In the genomic region with DNA sequence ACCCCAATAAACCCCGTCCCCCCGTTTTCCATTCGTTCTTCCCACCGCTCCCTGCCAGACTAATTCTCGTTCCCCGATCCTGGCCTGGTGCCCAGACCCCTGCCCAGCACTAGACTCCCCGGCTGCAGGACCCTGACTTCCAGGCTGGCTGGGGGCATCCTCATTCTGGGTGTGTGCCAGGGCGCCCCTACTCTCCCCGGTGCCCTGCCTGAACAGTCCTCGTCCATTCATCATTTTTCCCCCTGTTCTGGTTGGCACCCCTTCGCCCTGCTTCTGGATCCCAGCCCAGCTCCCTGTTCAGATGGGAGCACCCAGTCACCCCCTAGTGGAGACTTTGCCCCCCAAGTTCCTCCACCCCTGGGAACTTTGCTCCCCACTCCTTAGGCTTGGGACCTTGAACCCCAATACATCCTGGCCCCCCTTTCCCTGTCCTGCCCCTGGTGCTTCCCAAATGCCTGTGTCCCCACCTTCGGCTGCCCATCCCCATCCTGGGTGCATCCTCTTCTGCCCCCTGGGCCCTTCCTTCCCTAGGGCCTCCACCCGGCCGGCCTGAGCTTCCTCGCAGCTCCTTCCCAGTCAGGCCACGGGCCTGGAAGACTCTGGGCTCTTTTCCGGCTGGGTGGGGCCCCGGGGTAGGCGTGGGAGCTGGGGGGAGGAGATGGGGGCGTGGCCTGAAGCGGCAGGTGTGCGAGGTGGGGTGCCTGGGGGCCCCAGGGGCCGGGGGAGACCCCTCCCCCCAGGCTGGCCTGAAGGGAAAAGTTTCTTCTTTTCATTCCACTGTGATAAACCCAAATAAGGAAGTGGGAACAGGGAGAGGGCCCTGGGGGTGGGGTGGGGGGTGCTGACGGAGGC, we compare ENCODE assay signal across 1 cellular context.
TF ChIP-seq lines count a peak whose summit lies in the region.

No MANE protein-coding gene starts in this region.

TF ChIP-seq in H1, 55 proteins besides CTCF, POLR2A, EP300 and RAD21:
- TF ChIP-seq JUND (IDR thresholded peaks at IDR 0.05; ENCODE audit: low read length) (no peak), CBX8 (IDR thresholded peaks at IDR 0.05; ENCODE audit: borderline replicate concordance, low read depth, low read length) (no peak), BACH1 (IDR thresholded peaks at IDR 0.05; ENCODE audit: low read length) (no peak), KDM4A (IDR thresholded peaks at IDR 0.05; ENCODE audit: low read depth, low read length, severe bottlenecking) (peak; percentile 21), GABPA (IDR thresholded peaks at IDR 0.05; ENCODE audit: borderline replicate concordance, insufficient read depth, low read length) (no peak), RXRA (IDR thresholded peaks at IDR 0.05; ENCODE audit: insufficient read depth, low read depth, low read length) (no peak), ASH2L (IDR thresholded peaks at IDR 0.05; ENCODE audit: low read length) (no peak), SIRT6 (IDR thresholded peaks at IDR 0.05; ENCODE audit: low read length) (no peak), FOSL1 (IDR thresholded peaks at IDR 0.05; ENCODE audit: insufficient read depth, low read depth, low read length) (no peak), BRCA1 (IDR thresholded peaks at IDR 0.05; ENCODE audit: low read depth, low read length) (no peak), SP1 (IDR thresholded peaks at IDR 0.05; ENCODE audit: low read depth, low read length) (no peak), SP4 (IDR thresholded peaks at IDR 0.05; ENCODE audit: low read length) (no peak), TAF7 (optimal IDR thresholded peaks at IDR 0.05; ENCODE audit: borderline replicate concordance, low read depth, low read length) (peak; percentile 62), ZNF274 (IDR thresholded peaks at IDR 0.05; ENCODE audit: borderline replicate concordance, extremely low read depth, low read length) (no peak), CREB1 (IDR thresholded peaks at IDR 0.05) (no peak), TCF12 (IDR thresholded peaks at IDR 0.05; ENCODE audit: low read depth, low read length) (0 out of 2 replicates have a peak, but pooled peaks have one; percentile 41), POLR2AphosphoS5 (IDR thresholded peaks at IDR 0.05; ENCODE audit: low read depth, low read length) (no peak), NANOG (IDR thresholded peaks at IDR 0.05; ENCODE audit: insufficient read depth, low read depth, low read length, poor library complexity, severe bottlenecking) (no peak), TEAD4 (IDR thresholded peaks at IDR 0.05; ENCODE audit: low read depth, low read length) (no peak), CBX5 (IDR thresholded peaks at IDR 0.05; ENCODE audit: low read depth, low read length) (no peak), PHF8 (conservative IDR thresholded peaks at IDR 0.05; ENCODE audit: low read depth, low read length) (0 out of 2 replicates have a peak, but pooled peaks have one; percentile 12), SUZ12 (IDR thresholded peaks at IDR 0.05; ENCODE audit: low read length) (no peak), TAF1 (IDR thresholded peaks at IDR 0.05; ENCODE audit: low read depth, low read length) (no peak), BCL11A (IDR thresholded peaks at IDR 0.05; ENCODE audit: low read depth in 2 of 2, low read length in 2 of 2) (no peak), RFX5 (IDR thresholded peaks at IDR 0.05; ENCODE audit: borderline replicate concordance, low read depth, low read length) (no peak), EGR1 (IDR thresholded peaks at IDR 0.05; ENCODE audit: borderline replicate concordance, low read depth, low read length) (no peak), SP2 (IDR thresholded peaks at IDR 0.05; ENCODE audit: low read length) (no peak), CTBP2 (IDR thresholded peaks at IDR 0.05; ENCODE audit: borderline replicate concordance, insufficient read depth, insufficient read length, low read length) (no peak), GTF2F1 (IDR thresholded peaks at IDR 0.05; ENCODE audit: borderline replicate concordance, low read depth, low read length) (no peak), SAP30 (IDR thresholded peaks at IDR 0.05; ENCODE audit: insufficient read depth, insufficient replicate concordance, low read length) (peak; percentile 55), EZH2 (IDR thresholded peaks at IDR 0.05; ENCODE audit: low read depth, low read length, severe bottlenecking) (no peak), HDAC6 (IDR thresholded peaks at IDR 0.05; ENCODE audit: low read depth, low read length) (no peak), CEBPB (IDR thresholded peaks at IDR 0.05; ENCODE audit: low read depth, low read length) (no peak), SIN3A (conservative IDR thresholded peaks at IDR 0.05 in 1 of 2, IDR thresholded peaks at IDR 0.05 in 1 of 2; ENCODE audit: low read depth in 1 of 2, low read length in 2 of 2) (no peak), RBBP5 (IDR thresholded peaks at IDR 0.05; ENCODE audit: borderline replicate concordance, low read depth, low read length) (no peak), YY1 (IDR thresholded peaks at IDR 0.05; ENCODE audit: low read depth, low read length) (no peak), CHD2 (IDR thresholded peaks at IDR 0.05; ENCODE audit: low read length) (no peak), RNF2 (IDR thresholded peaks at IDR 0.05; ENCODE audit: borderline replicate concordance, low read depth, low read length, missing control alignments, poor library complexity, severe bottlenecking) (no peak), TBP (IDR thresholded peaks at IDR 0.05; ENCODE audit: low read depth, low read length) (0 out of 2 replicates have a peak, but pooled peaks have one; percentile 9), KDM5A (IDR thresholded peaks at IDR 0.05; ENCODE audit: low read length) (no peak), SRF (IDR thresholded peaks at IDR 0.05; ENCODE audit: low read depth, low read length) (peak; percentile 75)
- TF ChIP-seq, protein P1, sequence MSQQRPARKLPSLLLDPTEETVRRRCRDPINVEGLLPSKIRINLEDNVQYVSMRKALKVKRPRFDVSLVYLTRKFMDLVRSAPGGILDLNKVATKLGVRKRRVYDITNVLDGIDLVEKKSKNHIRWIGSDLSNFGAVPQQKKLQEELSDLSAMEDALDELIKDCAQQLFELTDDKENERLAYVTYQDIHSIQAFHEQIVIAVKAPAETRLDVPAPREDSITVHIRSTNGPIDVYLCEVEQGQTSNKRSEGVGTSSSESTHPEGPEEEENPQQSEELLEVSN (IDR thresholded peaks at IDR 0.05), result no peak
- TF ChIP-seq, protein P2, sequence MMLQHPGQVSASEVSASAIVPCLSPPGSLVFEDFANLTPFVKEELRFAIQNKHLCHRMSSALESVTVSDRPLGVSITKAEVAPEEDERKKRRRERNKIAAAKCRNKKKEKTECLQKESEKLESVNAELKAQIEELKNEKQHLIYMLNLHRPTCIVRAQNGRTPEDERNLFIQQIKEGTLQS (IDR thresholded peaks at IDR 0.05; ENCODE audit: insufficient read depth, low read depth, low read length), result no peak
- TF ChIP-seq, protein P3, sequence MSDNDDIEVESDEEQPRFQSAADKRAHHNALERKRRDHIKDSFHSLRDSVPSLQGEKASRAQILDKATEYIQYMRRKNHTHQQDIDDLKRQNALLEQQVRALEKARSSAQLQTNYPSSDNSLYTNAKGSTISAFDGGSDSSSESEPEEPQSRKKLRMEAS (IDR thresholded peaks at IDR 0.05), result no peak
- TF ChIP-seq, protein P4, sequence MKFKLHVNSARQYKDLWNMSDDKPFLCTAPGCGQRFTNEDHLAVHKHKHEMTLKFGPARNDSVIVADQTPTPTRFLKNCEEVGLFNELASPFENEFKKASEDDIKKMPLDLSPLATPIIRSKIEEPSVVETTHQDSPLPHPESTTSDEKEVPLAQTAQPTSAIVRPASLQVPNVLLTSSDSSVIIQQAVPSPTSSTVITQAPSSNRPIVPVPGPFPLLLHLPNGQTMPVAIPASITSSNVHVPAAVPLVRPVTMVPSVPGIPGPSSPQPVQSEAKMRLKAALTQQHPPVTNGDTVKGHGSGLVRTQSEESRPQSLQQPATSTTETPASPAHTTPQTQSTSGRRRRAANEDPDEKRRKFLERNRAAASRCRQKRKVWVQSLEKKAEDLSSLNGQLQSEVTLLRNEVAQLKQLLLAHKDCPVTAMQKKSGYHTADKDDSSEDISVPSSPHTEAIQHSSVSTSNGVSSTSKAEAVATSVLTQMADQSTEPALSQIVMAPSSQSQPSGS (IDR thresholded peaks at IDR 0.05; ENCODE audit: low read length), result no peak
- TF ChIP-seq, protein P5, sequence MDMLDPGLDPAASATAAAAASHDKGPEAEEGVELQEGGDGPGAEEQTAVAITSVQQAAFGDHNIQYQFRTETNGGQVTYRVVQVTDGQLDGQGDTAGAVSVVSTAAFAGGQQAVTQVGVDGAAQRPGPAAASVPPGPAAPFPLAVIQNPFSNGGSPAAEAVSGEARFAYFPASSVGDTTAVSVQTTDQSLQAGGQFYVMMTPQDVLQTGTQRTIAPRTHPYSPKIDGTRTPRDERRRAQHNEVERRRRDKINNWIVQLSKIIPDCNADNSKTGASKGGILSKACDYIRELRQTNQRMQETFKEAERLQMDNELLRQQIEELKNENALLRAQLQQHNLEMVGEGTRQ (IDR thresholded peaks at IDR 0.05; ENCODE audit: low read length), result no peak
TF ChIP-seq in H1: peak in this region for 7.
